ENCODE assay signal across 24 cellular contexts in genomic region chr9:98064623-98065392, GRCh38. TPM values are rescaled to one million over a fixed set of nuclear protein-coding genes. Genes with fewer than 3 reads are reported as not detected.
DNase-seq lines count a peak whose midpoint lies in the region; TF ChIP-seq lines count a peak whose summit lies in the region.
"Had no signal": no experiment of that assay in that cellular context is flagged by ENCODE, and none has a peak within 500 bp of the region (broad histone marks: within the 10 kb centered on the region; RNA-seq: fewer than 3 reads in every experiment).

No MANE protein-coding gene starts in this region.

- TF ChIP-seq EP300 in SK-N-SH (IDR thresholded peaks at IDR 0.05; ENCODE audit: borderline replicate concordance in 1 of 2, low read depth in 1 of 2, low read length in 1 of 2), result no peak

- no peak overlapping the region for H3K4me3 ChIP-seq in choroid plexus epithelial cell (ENCODE audit: low read depth, low read length)
- no peak overlapping the region for H3K4me3 ChIP-seq in prostate gland
- H3K4me3 ChIP-seq in SK-N-SH (ENCODE audit: low read depth in 2 of 2, low read length in 1 of 2), result no peak overlapping the region
- H3K4me3 ChIP-seq: dorsolateral prefrontal cortex, esophagus squamous epithelium, lower lobe of right lung, tibial nerve had no signal

- H3K27ac ChIP-seq in prostate gland (peak overlapping the region; percentile 69 to 97), SK-N-SH (ENCODE audit: low read depth in 2 of 2, low read length in 1 of 2) (no peak overlapping the region)
- H3K27ac ChIP-seq: C4-2B, dorsolateral prefrontal cortex, esophagus squamous epithelium, lower lobe of right lung, tibial nerve had no signal

- POLR2A ChIA-PET in SK-N-SH (lab: Yijun Ruan, JAX), result interaction anchor here (0.6 kb wide), 1 partner anchor 29 kb away, joined by 3 read pairs; no protein-coding TSS in a partner anchor

- peaks cover 31% of the 10 kb centered on the region; the same call in 1 of the 2 replicates for H3K79me2 ChIP-seq in SK-N-SH (ENCODE audit: insufficient read depth)

- CTCF ChIA-PET in SK-N-SH (lab: Yijun Ruan, JAX), result interaction anchor here (3.3 kb wide), 1 partner anchor 9 kb away, joined by 15 read pairs; no protein-coding TSS in a partner anchor

- DNase-seq in GM10266 (ENCODE audit: extremely low spot score) (peak; percentile 2), LHCN-M2 (ENCODE audit: low read depth) (peak; percentile 15), choroid plexus epithelial cell (ENCODE audit: low read depth) (peak; percentile 61), prostate gland (ENCODE audit: low spot score) (no peak), T1000 (lab: John Stamatoyannopoulos, UW) (no peak), SK-N-SH (no peak), germinal center (ENCODE audit: low spot score) (no peak)
- DNase-seq: activated CD4-positive, alpha-beta T cell treated with anti-CD3 and anti-CD28 coated beads, Interleukin-2, amount 50 U/mL, for 48 hours; activated CD4-positive, CD25-positive, alpha-beta regulatory T cell; activated naive CD8-positive, alpha-beta T cell treated with anti-CD3 and anti-CD28 coated beads, Interleukin-2, amount 50 U/mL, for 24 hours; activated T-cell treated with anti-CD3 and anti-CD28 coated beads, Interleukin-2, amount 50 U/mL, for 48 hours; COR-L47; DMS79 treated with DMSO at 0.1 percent for 48 hours; esophagus squamous epithelium; GF-D8; lower lobe of right lung; NCI-H1105; NCI-H187 treated with DMSO at 0.1 percent for 48 hours; NCI-H524; stimulated activated CD4-positive, alpha-beta T cell treated with anti-CD3 and anti-CD28 coated beads, Interleukin-4, amount 100 ng/mL, for 1 hour; T-cell had no signal

- TF ChIP-seq CTCF in GM10266 (IDR thresholded peaks at IDR 0.05; ENCODE audit: control insufficient read depth, insufficient read depth, low read depth, missing control alignments), result no peak
- no peak for TF ChIP-seq CTCF in choroid plexus epithelial cell (conservative IDR thresholded peaks at IDR 0.05; ENCODE audit: low read depth, low read length)
- no peak for TF ChIP-seq CTCF in prostate gland (IDR thresholded peaks at IDR 0.05)
- no peak for TF ChIP-seq CTCF in SK-N-SH (IDR thresholded peaks at IDR 0.05)

- no peak for TF ChIP-seq POLR2A in prostate gland (IDR thresholded peaks at IDR 0.05)

- peaks cover 2% of the 10 kb centered on the region for H3F3A ChIP-seq in SK-N-SH (replicated peaks; ENCODE audit: insufficient read depth)

- no peak overlapping the region for H3K9ac ChIP-seq in SK-N-SH

- H3K36me3 ChIP-seq in prostate gland, result no peaks in the 10 kb centered on the region
- H3K36me3 ChIP-seq in SK-N-SH (replicated peaks in 1 of 2; ENCODE audit: control insufficient read depth in 1 of 2, insufficient read depth in 2 of 2, low read length in 1 of 2), result peaks cover 13 to 36% of the 10 kb centered on the region in 2 experiments

- H3K4me2 ChIP-seq in SK-N-SH, result no peak overlapping the region

- 83% methylated on average over 8 of the region's 8 CpGs for WGBS in prostate gland
- 96% methylated on average over 8 of the region's 8 CpGs for WGBS in SK-N-SH (ENCODE audit: low lambda C conversion rate)

- H3K27me3 ChIP-seq in prostate gland (replicated peaks; ENCODE audit: insufficient read depth) (no peaks in the 10 kb centered on the region), SK-N-SH (ENCODE audit: insufficient read depth) (no peaks in the 10 kb centered on the region)
- H3K27me3 ChIP-seq: dorsolateral prefrontal cortex, esophagus squamous epithelium, tibial nerve had no signal

- no peaks in the 10 kb centered on the region for H3K4me1 ChIP-seq in prostate gland (replicated peaks)
- H3K4me1 ChIP-seq in SK-N-SH (ENCODE audit: control insufficient read depth in 1 of 2, insufficient read depth in 2 of 2, low read depth in 1 of 2, low read length in 1 of 2), result no peaks in the 10 kb centered on the region

- intact Hi-C loops in prostate gland (cut with DNase I), result no loop called here

- no peaks in the 10 kb centered on the region for H4K20me1 ChIP-seq in SK-N-SH (ENCODE audit: insufficient read depth)

- H2AFZ ChIP-seq in SK-N-SH (ENCODE audit: low read depth), result no peak overlapping the region

- no peak for TF ChIP-seq RAD21 in SK-N-SH (IDR thresholded peaks at IDR 0.05; ENCODE audit: low read length)

- H3K9me3 ChIP-seq in prostate gland, result no peaks in the 10 kb centered on the region
- no peaks in the 10 kb centered on the region for H3K9me3 ChIP-seq in SK-N-SH
- H3K9me3 ChIP-seq: esophagus squamous epithelium, lower lobe of right lung, tibial nerve had no signal

- no peaks in the 10 kb centered on the region for H3K9me2 ChIP-seq in SK-N-SH

TF ChIP-seq in SK-N-SH, 30 proteins besides CTCF, POLR2A, EP300 and RAD21:
- TF ChIP-seq FOXJ3 (CRISPR knock-in tag; IDR thresholded peaks at IDR 0.05) (no peak), GABPA (IDR thresholded peaks at IDR 0.05; ENCODE audit: low read depth) (no peak), SIN3A (IDR thresholded peaks at IDR 0.05; ENCODE audit: borderline replicate concordance, low read depth, low read length) (no peak), RCOR1 (IDR thresholded peaks at IDR 0.05; ENCODE audit: low read length) (no peak), RXRA (IDR thresholded peaks at IDR 0.05; ENCODE audit: borderline replicate concordance, low read depth) (no peak)

RNA-seq across cellular contexts. Expression of gene NANS, which starts 8.3 kb away (rescaled TPM):
- total RNA-seq in LHCN-M2 (2014; rRNA removed), result 68.0 and 73.1 TPM in 2 replicates
- 92.9 TPM for polyA plus RNA-seq in LHCN-M2 (2012)
- total RNA-seq in prostate gland, result 100 to 1,000 TPM; 160 to 318 TPM
- polyA plus RNA-seq in SK-N-SH (2012; rRNA removed), result 53.5 and 61.3 TPM in 2 replicates
- 48.8 and 53.9 TPM in 2 replicates for polyA plus RNA-seq in SK-N-SH (2012; cell fraction: cytosol; rRNA removed)
- 37.0 and 46.0 TPM in 2 replicates for polyA plus RNA-seq in SK-N-SH (2012; cell fraction: nucleus; rRNA removed)

RNA-seq across cellular contexts. Expression of gene TRIM14, which starts 54.2 kb away (rescaled TPM):
- 6.0 and 8.6 TPM in 2 replicates for total RNA-seq in LHCN-M2 (2014; rRNA removed)
- 6.1 TPM for polyA plus RNA-seq in LHCN-M2 (2012)
- total RNA-seq in prostate gland, result 10 to 100 TPM; 23.4 to 24.3 TPM
- 13.4 and 15.3 TPM in 2 replicates for polyA plus RNA-seq in SK-N-SH (2012; rRNA removed)
- polyA plus RNA-seq in SK-N-SH (2012; cell fraction: cytosol; rRNA removed), result 10.7 and 16.1 TPM in 2 replicates
- 18.3 and 19.3 TPM in 2 replicates for polyA plus RNA-seq in SK-N-SH (2012; cell fraction: nucleus; rRNA removed)

Comparison
In these comparisons a context has a peak if more than half of its experiments do, and no peak if none do; other contexts are left out.
1. DNase-seq: peak in GM10266 (single experiment), LHCN-M2 (single experiment) and choroid plexus epithelial cell (single experiment); none in prostate gland (single experiment), T1000 (single experiment), SK-N-SH (single experiment) and germinal center (single experiment).
2. H3K27ac ChIP-seq: peak in prostate gland (2 of 2); none in SK-N-SH (0 of 2).